Comparison of ENCODE assay signal across 21 cellular contexts in the genomic region with DNA sequence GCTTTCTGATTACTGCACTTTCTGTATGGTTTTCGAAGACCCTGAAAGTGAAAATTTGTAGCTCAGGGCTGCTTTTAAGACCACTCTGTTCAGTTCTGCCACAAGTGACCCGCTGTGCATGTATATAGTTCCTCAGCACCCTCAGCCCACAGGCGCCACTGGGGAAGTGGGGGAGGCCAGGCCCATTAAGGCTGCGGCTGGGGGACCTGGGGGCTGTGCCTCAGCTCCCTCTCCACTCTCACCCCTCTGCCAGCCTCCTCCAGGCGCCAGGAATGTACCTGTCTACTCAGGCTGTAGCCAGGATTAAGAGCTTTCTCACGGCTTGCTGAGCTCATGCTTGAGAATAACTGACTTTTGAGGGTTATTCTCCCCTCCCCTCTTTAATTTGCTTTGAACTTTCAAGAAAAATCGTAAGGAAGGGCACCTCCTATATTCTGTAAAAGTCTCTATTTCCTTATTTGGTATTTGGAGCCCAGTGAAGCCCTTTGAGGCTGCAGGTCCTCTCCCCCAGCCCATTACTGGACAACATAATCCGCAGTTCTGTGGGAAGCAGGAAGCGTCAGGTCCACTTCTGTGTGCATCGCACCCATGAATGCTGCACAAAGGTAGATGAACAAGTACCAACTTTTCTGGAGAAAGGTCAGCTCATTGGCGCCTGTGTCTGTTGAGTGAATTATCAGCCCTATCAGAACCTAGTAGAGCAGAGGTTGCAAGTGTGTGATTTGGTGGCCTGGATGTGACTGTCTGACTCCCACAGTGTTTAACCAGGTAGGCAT. TPM values are rescaled to one million over a fixed set of nuclear protein-coding genes. Genes with fewer than 3 reads are reported as not detected.
"Had no signal": no experiment of that assay in that cellular context is flagged by ENCODE, and none has a peak within 500 bp of the region (broad histone marks: within the 10 kb centered on the region; RNA-seq: fewer than 3 reads in every experiment).

No MANE protein-coding gene starts in this region.

- H3K4me1 ChIP-seq: breast epithelium, parathyroid adenoma had no signal

- H3K27ac ChIP-seq: adrenal gland, breast epithelium, esophagus muscularis mucosa, heart right ventricle, neutrophil, parathyroid adenoma, tibial artery, uterus had no signal

- H3K9ac ChIP-seq: parathyroid adenoma had no signal

- H3K36me3 ChIP-seq: adrenal gland, breast epithelium, esophagus muscularis mucosa, heart right ventricle, neutrophil, tibial artery, uterus had no signal

- H3K79me2 ChIP-seq: parathyroid adenoma had no signal

- H2AFZ ChIP-seq: parathyroid adenoma had no signal

- H3K4me3 ChIP-seq: adrenal gland, breast epithelium, esophagus muscularis mucosa, heart right ventricle, lung, tibial artery, uterus had no signal

- FAIRE-seq: astrocyte, TTC549 had no signal

- H3K9me3 ChIP-seq: adrenal gland, breast epithelium, esophagus muscularis mucosa, heart right ventricle, neutrophil, tibial artery, uterus had no signal

- DNase-seq: activated B cell treated with CpG ODN at 0.5 μM for 24 hours; activated CD4-positive, alpha-beta T cell treated with anti-CD3 and anti-CD28 coated beads for 4 hours; activated CD8-positive, alpha-beta T cell treated with anti-CD3 and anti-CD28 coated beads for 36 hours; activated gamma-delta T cell treated with Interleukin-2 at 50 U/mL for 16 hours; activated T-cell treated with anti-CD3 and anti-CD28 coated beads, Interleukin-2, amount 50 U/mL, for 72 hours; adrenal gland; effector CD8-positive, alpha-beta T cell; heart right ventricle; kidney glomerular epithelial cell; stimulated activated CD8-positive, alpha-beta memory T cell treated with anti-CD3 and anti-CD28 coated beads, Interleukin-4, amount 100 ng/mL, for 48 hours; stimulated activated naive CD4-positive, alpha-beta T cell; tibial artery; uterus had no signal

RNA-seq across cellular contexts. Expression of a gene that starts 29.6 kb away (rescaled TPM):
- total RNA-seq: adrenal gland, endothelial cell of umbilical vein, esophagus muscularis mucosa had no signal
- polyA plus RNA-seq: endothelial cell of umbilical vein had no signal
